In the genomic region with DNA sequence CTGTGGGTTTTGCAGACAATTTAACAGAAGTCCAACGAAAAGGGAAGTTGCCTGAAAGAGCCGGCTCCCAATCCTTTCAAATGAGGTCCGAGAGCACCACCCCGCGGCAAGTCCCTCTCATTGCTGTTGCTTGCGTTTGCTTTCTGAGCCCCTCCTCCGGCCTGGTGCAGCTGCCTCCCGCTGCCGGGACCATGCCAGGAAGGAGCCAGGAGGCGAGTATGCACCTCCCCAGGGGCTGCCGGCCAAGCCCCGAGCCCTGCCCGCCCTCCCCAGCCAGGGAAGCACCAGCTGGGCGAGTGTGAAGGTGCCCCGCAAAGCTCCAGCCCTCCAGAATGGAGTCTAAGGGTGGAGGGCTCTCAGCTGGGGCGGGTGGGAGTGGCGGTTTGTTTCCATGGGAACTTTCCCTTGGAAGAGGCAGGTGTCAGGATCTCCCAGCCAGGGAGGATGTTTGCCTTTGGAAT, we compare ENCODE assay signal across 8 cellular contexts. TPM values are rescaled to one million over a fixed set of nuclear protein-coding genes. Genes with fewer than 3 reads are reported as not detected.
DNase-seq lines count a peak whose midpoint lies in the region; ATAC-seq and TF ChIP-seq lines count a peak whose summit lies in the region.

No MANE protein-coding gene starts in this region.

- no peak overlapping the region for H3K4me3 ChIP-seq in mucosa of descending colon

- ATAC-seq in GM18519 (IDR thresholded peaks at IDR 0.05; ENCODE audit: low FRiP score, unreplicated experiment) (peak; percentile 46), HG03457 (IDR thresholded peaks at IDR 0.05; ENCODE audit: unreplicated experiment) (peak; percentile 86), mucosa of descending colon (peak; percentile 90)

- peak; percentile 82 for TF ChIP-seq CTCF in AG09319 (IDR thresholded peaks at IDR 0.05; ENCODE audit: low read depth, low read length)
- peak; percentile 32 for TF ChIP-seq CTCF in mucosa of descending colon (IDR thresholded peaks at IDR 0.05)

- H3K4me1 ChIP-seq in mucosa of descending colon (ENCODE audit: low read depth), result no peaks in the 10 kb centered on the region

- intact Hi-C loops in mucosa of descending colon (cut with DNase I, micrococcal nuclease), result no loop called here

- no peak overlapping the region for H3K27ac Mint-ChIP-seq in activated CD4-positive, alpha-beta T cell treated with anti-CD3 and anti-CD28 coated beads, Interleukin-2, amount 10 ng/mL, durations not matched to agents 7 days and 5 days

- H3K36me3 ChIP-seq in mucosa of descending colon (ENCODE audit: low read depth), result no peaks in the 10 kb centered on the region

- H3K36me3 Mint-ChIP-seq in activated CD4-positive, alpha-beta T cell treated with anti-CD3 and anti-CD28 coated beads, Interleukin-2, amount 10 ng/mL, durations not matched to agents 7 days and 5 days (ENCODE audit: low read depth), result no peaks in the 10 kb centered on the region

- H3K4me1 Mint-ChIP-seq in activated CD4-positive, alpha-beta T cell treated with anti-CD3 and anti-CD28 coated beads, Interleukin-2, amount 10 ng/mL, durations not matched to agents 7 days and 5 days, result peaks cover 1% of the 10 kb centered on the region

- peaks cover 7% of the 10 kb centered on the region for H3K27me3 Mint-ChIP-seq in activated CD4-positive, alpha-beta T cell treated with anti-CD3 and anti-CD28 coated beads, Interleukin-2, amount 10 ng/mL, durations not matched to agents 7 days and 5 days

- no peak overlapping the region for H3K4me3 Mint-ChIP-seq in activated CD4-positive, alpha-beta T cell treated with anti-CD3 and anti-CD28 coated beads, Interleukin-2, amount 10 ng/mL, durations not matched to agents 7 days and 5 days

- peak; percentile 40 for DNase-seq in AG09319 (ENCODE audit: extremely low read depth, low read depth)
- peak; percentile 91 for DNase-seq in NCI-H510A treated with DMSO at 0.1 percent for 48 hours (lab: John Stamatoyannopoulos, UW)
- DNase-seq in activated CD4-positive, alpha-beta T cell treated with anti-CD3 and anti-CD28 coated beads, Interleukin-2, amount 10 ng/mL, durations not matched to agents 7 days and 5 days, result peak; percentile 70
- peak; percentile 68 for DNase-seq in epidermal melanocyte (ENCODE audit: insufficient read length, low spot score)
- DNase-seq in mucosa of descending colon, result peak in 2 of 3 donors; percentile 66 to 78
- peak; percentile 11 for DNase-seq in stimulated activated naive CD4-positive, alpha-beta T cell treated with Interleukin-2 at 50 U/mL for 16 hours (lab: John Stamatoyannopoulos, UW)

- no peaks in the 10 kb centered on the region for H3K9me3 Mint-ChIP-seq in activated CD4-positive, alpha-beta T cell treated with anti-CD3 and anti-CD28 coated beads, Interleukin-2, amount 10 ng/mL, durations not matched to agents 7 days and 5 days

- CTCF ChIA-PET in activated CD4-positive, alpha-beta T cell treated with anti-CD3 and anti-CD28 coated beads, Interleukin-2, amount 10 ng/mL, durations not matched to agents 7 days and 5 days (lab: Charles Lee), result interaction anchor here (1.0 kb wide), 1 partner anchor 147 kb away, joined by 3 read pairs; no protein-coding TSS in a partner anchor

- POLR2A ChIA-PET in activated CD4-positive, alpha-beta T cell treated with anti-CD3 and anti-CD28 coated beads, Interleukin-2, amount 10 ng/mL, durations not matched to agents 7 days and 5 days (lab: Charles Lee), result interaction anchor here (0.6 kb wide), 1 partner anchor 22 kb away, joined by 3 read pairs; no protein-coding TSS in a partner anchor

- H3K9me3 ChIP-seq in mucosa of descending colon, result no peaks in the 10 kb centered on the region

RNA-seq across cellular contexts. Expression of a gene that starts 25.8 kb away (rescaled TPM):
- 10 to 100 TPM; 38.5 to 43.1 TPM for total RNA-seq in activated CD4-positive, alpha-beta T cell treated with anti-CD3 and anti-CD28 coated beads, Interleukin-2, amount 10 ng/mL, durations not matched to agents 7 days and 5 days
- total RNA-seq in mucosa of descending colon, result 10 to 100 TPM; 27.8 to 34.4 (median 33.9) TPM

Comparison
In these comparisons a context has a peak if more than half of its experiments do, and no peak if none do; other contexts are left out.
1. DNase-seq: peak in every context shown above with its lines; median percentile 91 in NCI-H510A treated with DMSO at 0.1 percent for 48 hours; 72 in mucosa of descending colon; 70 in activated CD4-positive, alpha-beta T cell treated with anti-CD3 and anti-CD28 coated beads, Interleukin-2, amount 10 ng/mL, durations not matched to agents 7 days and 5 days; 68 in epidermal melanocyte; 40 in AG09319; 11 in stimulated activated naive CD4-positive, alpha-beta T cell treated with Interleukin-2 at 50 U/mL for 16 hours.